ENCODE assay signal across 1 cellular context in genomic region chr7:108028111-108028510, GRCh38.
A peak's percentile ranks its signal among the peaks of the same experiment; 100 is the strongest.
TF ChIP-seq lines count a peak whose summit lies in the region.

No MANE protein-coding gene starts in this region.

TF ChIP-seq in HepG2, 621 proteins besides CTCF, POLR2A, EP300 and RAD21 (continued from another document and continues in another):
- TF ChIP-seq AHDC1 (CRISPR knock-in tag; IDR thresholded peaks at IDR 0.05; ENCODE audit: borderline replicate concordance) (peak; percentile 34; the same call in 1 of the 2 replicates), ZFP36 (IDR thresholded peaks at IDR 0.05; ENCODE audit: borderline replicate concordance, low read depth, low read length, partially characterized antibody) (no peak), ZNF670 (CRISPR knock-in tag; IDR thresholded peaks at IDR 0.05; ENCODE audit: borderline replicate concordance) (no peak), ZNF460 (CRISPR knock-in tag; IDR thresholded peaks at IDR 0.05; ENCODE audit: borderline replicate concordance) (no peak), SOX13 (IDR thresholded peaks at IDR 0.05) (peak; percentile 71), SOX13 (CRISPR knock-in tag; conservative IDR thresholded peaks at IDR 0.05 in 1 of 2, IDR thresholded peaks at IDR 0.05 in 1 of 2) (peak in 1 of 2 experiments; percentile 91; a peak in 2 of 4 replicates), TBX2 (CRISPR knock-in tag; IDR thresholded peaks at IDR 0.05; ENCODE audit: borderline replicate concordance) (peak; percentile 66), MYPOP (CRISPR knock-in tag; IDR thresholded peaks at IDR 0.05) (no peak), NFE2L1 (CRISPR knock-in tag; IDR thresholded peaks at IDR 0.05; ENCODE audit: borderline replicate concordance) (no peak), PPARG (CRISPR knock-in tag; conservative IDR thresholded peaks at IDR 0.05) (0 out of 2 replicates have a peak, but pooled peaks have one; percentile 30), FOXM1 (CRISPR knock-in tag; IDR thresholded peaks at IDR 0.05) (no peak), ZNF615 (CRISPR knock-in tag; IDR thresholded peaks at IDR 0.05; ENCODE audit: borderline replicate concordance) (no peak), ZSCAN21 (CRISPR knock-in tag; IDR thresholded peaks at IDR 0.05; ENCODE audit: borderline replicate concordance) (no peak), MED8 (CRISPR knock-in tag; IDR thresholded peaks at IDR 0.05; ENCODE audit: insufficient replicate concordance) (no peak), HDAC2 (CRISPR knock-in tag; IDR thresholded peaks at IDR 0.05) (peak; percentile 82), CAMTA2 (CRISPR knock-in tag; IDR thresholded peaks at IDR 0.05; ENCODE audit: borderline replicate concordance) (no peak), SAP130 (CRISPR knock-in tag; IDR thresholded peaks at IDR 0.05; ENCODE audit: low read depth) (0 out of 2 replicates have a peak, but pooled peaks have one; percentile 19), ARHGAP35 (CRISPR knock-in tag; IDR thresholded peaks at IDR 0.05; ENCODE audit: borderline replicate concordance) (no peak), KDM1A (CRISPR knock-in tag; IDR thresholded peaks at IDR 0.05) (peak; percentile 55; the same call in 1 of the 2 replicates), ZNF224 (CRISPR knock-in tag; IDR thresholded peaks at IDR 0.05) (no peak), RFX1 (IDR thresholded peaks at IDR 0.05) (no peak), TERF1 (CRISPR knock-in tag; IDR thresholded peaks at IDR 0.05) (no peak), NFYC (CRISPR knock-in tag; IDR thresholded peaks at IDR 0.05) (no peak), SETDB1 (CRISPR knock-in tag; IDR thresholded peaks at IDR 0.05; ENCODE audit: borderline replicate concordance) (no peak), ZNF468 (CRISPR knock-in tag; IDR thresholded peaks at IDR 0.05) (no peak), BCLAF1 (IDR thresholded peaks at IDR 0.05) (no peak), SMAD1 (CRISPR knock-in tag; IDR thresholded peaks at IDR 0.05; ENCODE audit: borderline replicate concordance, low read depth) (no peak), CERS6 (CRISPR knock-in tag; IDR thresholded peaks at IDR 0.05) (no peak), ZBTB4 (CRISPR knock-in tag; IDR thresholded peaks at IDR 0.05; ENCODE audit: borderline replicate concordance) (no peak), GMEB1 (CRISPR knock-in tag; IDR thresholded peaks at IDR 0.05; ENCODE audit: borderline replicate concordance) (no peak), GLMP (CRISPR knock-in tag; IDR thresholded peaks at IDR 0.05; ENCODE audit: borderline replicate concordance) (no peak), ZNF34 (CRISPR knock-in tag; IDR thresholded peaks at IDR 0.05; ENCODE audit: borderline replicate concordance) (no peak), ZBTB26 (CRISPR knock-in tag; IDR thresholded peaks at IDR 0.05; ENCODE audit: borderline replicate concordance) (no peak), NR2F6 (IDR thresholded peaks at IDR 0.05) (peak; percentile 96), NR2F6 (CRISPR knock-in tag; IDR thresholded peaks at IDR 0.05) (peak; percentile 75), MTA3 (CRISPR knock-in tag; IDR thresholded peaks at IDR 0.05) (no peak), CEBPG (CRISPR knock-in tag; IDR thresholded peaks at IDR 0.05) (peak; percentile 33; the same call in 1 of the 2 replicates), SP140L (CRISPR knock-in tag; IDR thresholded peaks at IDR 0.05; ENCODE audit: borderline replicate concordance) (no peak), RNF2 (conservative IDR thresholded peaks at IDR 0.05; ENCODE audit: low read depth) (no peak), ZNF580 (CRISPR knock-in tag; IDR thresholded peaks at IDR 0.05; ENCODE audit: borderline replicate concordance, low read depth) (no peak), ZNF44 (CRISPR knock-in tag; IDR thresholded peaks at IDR 0.05) (no peak), ZNF335 (CRISPR knock-in tag; IDR thresholded peaks at IDR 0.05) (no peak), ZNF225 (CRISPR knock-in tag; IDR thresholded peaks at IDR 0.05) (no peak), SP5 (CRISPR knock-in tag; IDR thresholded peaks at IDR 0.05; ENCODE audit: borderline replicate concordance, low read depth) (peak; percentile 98), ZNF644 (CRISPR knock-in tag; IDR thresholded peaks at IDR 0.05; ENCODE audit: low read depth) (no peak), CCDC6 (CRISPR knock-in tag; IDR thresholded peaks at IDR 0.05) (no peak)
